ENCODE assay signal across 7 cellular contexts in the genomic region with DNA sequence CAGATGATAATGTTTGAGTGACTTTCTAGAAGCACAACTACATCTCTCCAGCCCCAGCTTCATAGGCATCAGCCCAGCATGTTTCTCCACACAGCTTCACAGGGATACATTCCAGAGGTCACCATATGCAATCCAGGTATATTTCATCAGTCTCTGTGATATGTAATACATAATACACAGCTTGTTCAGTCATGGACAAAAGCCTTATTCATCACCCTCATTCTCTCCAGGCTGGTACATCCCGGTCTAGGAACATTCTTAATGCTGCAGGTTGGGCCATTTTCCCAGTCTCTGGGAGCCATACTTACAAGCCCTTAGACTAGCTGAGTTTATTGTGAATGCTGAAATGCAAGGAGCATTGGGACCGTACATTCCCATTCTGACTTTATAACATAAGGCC.
"Had no signal": no experiment of that assay in that cellular context is flagged by ENCODE, and none has a peak within 500 bp of the region (broad histone marks: within the 10 kb centered on the region; RNA-seq: fewer than 3 reads in every experiment).

No MANE protein-coding gene starts in this region.

- ATAC-seq: GM23338 had no signal

- H3K4me2 ChIP-seq: GM23338 had no signal

- H3K4me3 ChIP-seq: GM23338 had no signal

- FAIRE-seq: H1, H54, HTR-8/SVneo had no signal

- DNase-seq: H9, HCEC 1CT, IMR-90 had no signal

- H2AFZ ChIP-seq: GM23338 had no signal
